Comparison of ENCODE assay signal across 1 cellular context in the genomic region with DNA sequence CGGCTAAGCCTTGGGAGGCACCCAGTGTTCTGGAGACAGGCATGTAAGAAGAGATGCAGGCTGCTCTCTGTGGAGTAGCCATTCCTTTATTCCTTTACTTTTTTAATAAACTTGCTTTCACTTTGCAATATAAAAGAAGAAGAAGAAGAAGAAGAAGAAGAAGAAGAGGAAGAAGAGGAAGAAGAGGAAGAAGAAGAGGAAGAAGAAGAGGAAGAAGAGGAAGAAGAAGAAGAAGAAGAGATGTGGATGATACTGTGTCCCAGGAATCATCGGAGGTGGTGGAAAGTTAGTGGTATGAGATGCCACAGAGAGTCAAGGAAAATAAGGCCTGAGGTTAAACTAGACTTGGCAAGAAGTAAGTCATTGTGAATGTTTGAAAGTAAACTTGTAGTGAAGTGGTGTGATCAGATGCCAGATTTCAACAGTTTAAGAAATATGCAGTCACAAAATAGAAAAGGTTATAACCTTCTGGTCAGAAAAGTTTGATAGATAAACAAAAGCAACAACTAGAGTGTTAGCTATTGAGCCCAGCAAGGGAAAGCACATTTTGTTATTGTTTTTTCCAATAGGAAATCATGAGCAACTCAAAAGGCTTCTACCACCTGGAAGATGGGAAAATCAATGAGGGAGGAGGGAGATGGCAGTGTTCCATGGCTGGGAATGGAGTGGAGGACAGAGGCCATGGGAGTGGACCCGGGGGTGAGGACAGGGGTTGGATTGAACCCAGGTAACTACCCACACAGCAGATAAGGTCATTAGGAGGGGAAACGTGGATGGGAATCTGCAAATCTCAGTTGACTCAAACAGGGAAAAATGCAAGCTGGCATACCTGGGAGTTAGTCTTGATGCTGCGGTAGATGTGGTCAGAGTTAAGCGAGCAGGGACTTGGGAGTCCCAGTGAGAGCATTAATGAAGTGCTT.
TF ChIP-seq lines count a peak whose summit lies in the region.

No MANE protein-coding gene starts in this region.

TF ChIP-seq in K562, 482 proteins besides CTCF, POLR2A, EP300 and RAD21:
- no peak for TF ChIP-seq ZNF212 (CRISPR knock-in tag; IDR thresholded peaks at IDR 0.05)
- TF ChIP-seq ATF7 (IDR thresholded peaks at IDR 0.05): no peak
- TF ChIP-seq TCF3 (CRISPR knock-in tag; IDR thresholded peaks at IDR 0.05): no peak
- TF ChIP-seq SMAD4 (CRISPR knock-in tag; conservative IDR thresholded peaks at IDR 0.05): no peak
- TF ChIP-seq JUNB (CRISPR knock-in tag; conservative IDR thresholded peaks at IDR 0.05): no peak
- TF ChIP-seq, protein P1, sequence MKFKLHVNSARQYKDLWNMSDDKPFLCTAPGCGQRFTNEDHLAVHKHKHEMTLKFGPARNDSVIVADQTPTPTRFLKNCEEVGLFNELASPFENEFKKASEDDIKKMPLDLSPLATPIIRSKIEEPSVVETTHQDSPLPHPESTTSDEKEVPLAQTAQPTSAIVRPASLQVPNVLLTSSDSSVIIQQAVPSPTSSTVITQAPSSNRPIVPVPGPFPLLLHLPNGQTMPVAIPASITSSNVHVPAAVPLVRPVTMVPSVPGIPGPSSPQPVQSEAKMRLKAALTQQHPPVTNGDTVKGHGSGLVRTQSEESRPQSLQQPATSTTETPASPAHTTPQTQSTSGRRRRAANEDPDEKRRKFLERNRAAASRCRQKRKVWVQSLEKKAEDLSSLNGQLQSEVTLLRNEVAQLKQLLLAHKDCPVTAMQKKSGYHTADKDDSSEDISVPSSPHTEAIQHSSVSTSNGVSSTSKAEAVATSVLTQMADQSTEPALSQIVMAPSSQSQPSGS (CRISPR knock-in tag; IDR thresholded peaks at IDR 0.05): no peak
- TF ChIP-seq, protein P2, sequence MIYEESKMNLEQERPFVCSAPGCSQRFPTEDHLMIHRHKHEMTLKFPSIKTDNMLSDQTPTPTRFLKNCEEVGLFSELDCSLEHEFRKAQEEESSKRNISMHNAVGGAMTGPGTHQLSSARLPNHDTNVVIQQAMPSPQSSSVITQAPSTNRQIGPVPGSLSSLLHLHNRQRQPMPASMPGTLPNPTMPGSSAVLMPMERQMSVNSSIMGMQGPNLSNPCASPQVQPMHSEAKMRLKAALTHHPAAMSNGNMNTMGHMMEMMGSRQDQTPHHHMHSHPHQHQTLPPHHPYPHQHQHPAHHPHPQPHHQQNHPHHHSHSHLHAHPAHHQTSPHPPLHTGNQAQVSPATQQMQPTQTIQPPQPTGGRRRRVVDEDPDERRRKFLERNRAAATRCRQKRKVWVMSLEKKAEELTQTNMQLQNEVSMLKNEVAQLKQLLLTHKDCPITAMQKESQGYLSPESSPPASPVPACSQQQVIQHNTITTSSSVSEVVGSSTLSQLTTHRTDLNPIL (CRISPR knock-in tag; IDR thresholded peaks at IDR 0.05): no peak
